9 cellular contexts compared by ENCODE assay signal in genomic region chr2:71772510-71773172, GRCh38.
"Had no signal": no experiment of that assay in that cellular context is flagged by ENCODE, and none has a peak within 500 bp of the region (broad histone marks: within the 10 kb centered on the region; RNA-seq: fewer than 3 reads in every experiment).

No MANE protein-coding gene starts in this region.

- H3K27ac ChIP-seq: GM23248, HL-60 had no signal

- FAIRE-seq: HepG2 had no signal

- H3K4me1 ChIP-seq: HAP-1 had no signal

- H3K9me3 ChIP-seq: HAP-1 had no signal

- DNase-seq: GM23248, GOT3, H7, HFFc6, KBM-7 had no signal

- ATAC-seq: HCT116, HepG2 had no signal

- H3K4me3 ChIP-seq: GM23248, HAP-1 had no signal

- H3K36me3 ChIP-seq: HAP-1 had no signal

- H3K9ac ChIP-seq: GM23248 had no signal

- H2AFZ ChIP-seq: GM23248 had no signal
